In the genomic region with DNA sequence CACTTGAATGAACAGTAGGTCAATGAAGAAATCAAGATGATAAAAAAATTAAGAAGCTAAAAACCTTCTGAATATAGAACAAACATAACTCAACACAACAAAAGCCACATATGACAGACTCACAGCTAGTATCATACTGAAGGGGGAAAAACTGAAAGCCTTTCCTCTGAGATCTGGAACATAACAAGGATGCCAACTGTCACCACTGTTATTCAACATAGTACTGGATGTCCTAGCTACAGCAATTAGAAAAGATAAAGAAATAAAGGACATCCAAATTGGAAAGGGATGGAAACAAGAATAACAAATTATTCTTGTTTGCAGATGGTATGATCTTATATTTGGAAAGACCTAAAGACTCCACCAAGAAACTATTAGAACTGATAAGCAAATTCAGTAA, we compare ENCODE assay signal across 29 cellular contexts.
"Had no signal": no experiment of that assay in that cellular context is flagged by ENCODE, and none has a peak within 500 bp of the region (broad histone marks: within the 10 kb centered on the region; RNA-seq: fewer than 3 reads in every experiment).

No MANE protein-coding gene starts in this region.

- H3K9me3 ChIP-seq: adrenal gland, body of pancreas, colonic mucosa, esophagus squamous epithelium had no signal

- H3K4me3 ChIP-seq: adrenal gland, body of pancreas, colonic mucosa, esophagus squamous epithelium, gastroesophageal sphincter had no signal

- H3K27ac ChIP-seq: adrenal gland, body of pancreas, colonic mucosa, epithelial cell of prostate, esophagus squamous epithelium, gastroesophageal sphincter had no signal

- H3K4me1 ChIP-seq: adrenal gland, body of pancreas, colonic mucosa, esophagus squamous epithelium, gastroesophageal sphincter had no signal

- ATAC-seq: activated CD4-positive, alpha-beta T cell treated with anti-CD3 and anti-CD28 coated beads for 36 hours; activated CD8-positive, alpha-beta memory T cell treated with anti-CD3 and anti-CD28 coated beads, Interleukin-2, amount 10 ng/mL, durations not matched to agents 7 days and 5 days; activated CD8-positive, alpha-beta T cell treated with anti-CD3 and anti-CD28 coated beads, Interleukin-2, amount 10 ng/mL, durations not matched to agents 7 days and 5 days; activated naive CD8-positive, alpha-beta T cell treated with anti-CD3 and anti-CD28 coated beads, Interleukin-2, amount 50 U/mL, for 24 hours; body of pancreas; gastroesophageal sphincter had no signal

- DNase-seq: activated CD4-positive, alpha-beta memory T cell treated with anti-CD3 and anti-CD28 coated beads for 36 hours; activated CD4-positive, alpha-beta T cell treated with anti-CD3 and anti-CD28 coated beads for 36 hours; activated CD4-positive, alpha-beta T cell treated with anti-CD3 and anti-CD28 coated beads, Interleukin-2, amount 10 ng/mL, durations not matched to agents 24 days and 14 days; activated CD4-positive, CD25-positive, alpha-beta regulatory T cell; activated CD4-positive, CD25-positive, alpha-beta regulatory T cell treated with anti-CD3 and anti-CD28 coated beads, Interleukin-2, amount 50 U/mL, for 72 hours; activated CD8-positive, alpha-beta memory T cell treated with anti-CD3 and anti-CD28 coated beads, Interleukin-2, amount 10 ng/mL, durations not matched to agents 7 days and 5 days; activated CD8-positive, alpha-beta memory T cell treated with anti-CD3 and anti-CD28 coated beads, Interleukin-2, amount 50 U/mL, for 4 hours; activated CD8-positive, alpha-beta T cell treated with anti-CD3 and anti-CD28 coated beads, Interleukin-2, amount 10 ng/mL, durations not matched to agents 7 days and 5 days; activated effector memory CD4-positive, alpha-beta T cell treated with anti-CD3 and anti-CD28 coated beads, Interleukin-2, amount 50 U/mL, for 16 hours; activated naive CD4-positive, alpha-beta T cell treated with anti-CD3 and anti-CD28 coated beads for 36 hours; activated naive CD8-positive, alpha-beta T cell treated with anti-CD3 and anti-CD28 coated beads for 36 hours; activated naive CD8-positive, alpha-beta T cell treated with anti-CD3 and anti-CD28 coated beads, Interleukin-2, amount 50 U/mL, for 24 hours; activated T-cell treated with anti-CD3 and anti-CD28 coated beads, Interleukin-2, amount 50 U/mL, for 1 hour; activated T-cell treated with anti-CD3 and anti-CD28 coated beads, Interleukin-2, amount 50 U/mL, for 48 hours; adrenal gland; amygdala; aorta; body of pancreas; central memory CD4-positive, alpha-beta T cell; cerebellar nuclear complex; colonic mucosa; effector CD8-positive, alpha-beta T cell; esophagus squamous epithelium; foreskin melanocyte; T-helper 2 cell had no signal

- FAIRE-seq: endometrium, endothelial cell of umbilical vein had no signal

- H3K36me3 ChIP-seq: adrenal gland, colonic mucosa, esophagus squamous epithelium, gastroesophageal sphincter had no signal
